Comparison of ENCODE assay signal across 30 cellular contexts in the genomic region with DNA sequence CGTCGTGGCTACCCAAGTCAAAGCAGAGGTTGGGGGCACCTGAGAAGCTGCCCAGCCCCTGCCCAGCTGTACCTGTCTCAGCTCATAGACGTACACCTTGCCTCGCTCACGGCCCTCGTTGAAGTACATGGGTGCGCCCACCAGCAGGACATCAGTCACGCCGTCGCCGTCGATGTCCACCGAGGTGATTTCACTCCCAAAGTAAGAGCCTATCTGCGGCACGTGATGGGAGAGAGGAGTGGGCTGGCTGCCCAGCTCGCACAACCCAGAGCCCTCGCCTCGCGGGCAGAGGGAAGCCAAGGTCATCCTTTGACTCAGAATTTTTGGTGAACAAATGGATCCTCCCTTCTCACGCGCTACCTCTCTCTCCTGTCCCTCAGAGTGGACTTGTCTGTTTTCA. TPM values are rescaled to one million over a fixed set of nuclear protein-coding genes. Genes with fewer than 3 reads are reported as not detected.
DNase-seq lines count a peak whose midpoint lies in the region; FAIRE-seq and TF ChIP-seq lines count a peak whose summit lies in the region.
"Had no signal": no experiment of that assay in that cellular context is flagged by ENCODE, and none has a peak within 500 bp of the region (broad histone marks: within the 10 kb centered on the region; RNA-seq: fewer than 3 reads in every experiment).

No MANE protein-coding gene starts in this region.

- no peak for DNase-seq in activated CD4-positive, alpha-beta T cell treated with anti-CD3 and anti-CD28 coated beads, Interleukin-2, amount 10 ng/mL, durations not matched to agents 7 days and 5 days
- no peak for DNase-seq in activated CD4-positive, alpha-beta T cell treated with anti-CD3 and anti-CD28 coated beads for 48 hours
- DNase-seq in kidney, result peak; percentile 75
- peak; percentile 50 for DNase-seq in testis
- no peak for DNase-seq in progenitor cell of endocrine pancreas (ENCODE audit: low spot score, unreplicated experiment)
- no peak for DNase-seq in activated T-cell treated with anti-CD3 and anti-CD28 coated beads, Interleukin-2, amount 50 U/mL, for 1 hour
- no peak for DNase-seq in NCI-H1092 (lab: John Stamatoyannopoulos, UW)
- DNase-seq: ACHN; BE2C; CD8-positive, alpha-beta memory T cell; DMS 273 treated with DMSO at 0.1 percent for 48 hours; DMS79; EL; GDM1; H9; NCI-H1048; NCI-H1417 treated with DMSO at 0.1 percent for 48 hours; NCI-H1694 treated with DMSO at 0.1 percent for 48 hours; NCI-H2081 treated with DMSO at 0.1 percent for 48 hours; NCI-H2171; NCI-H226; NCI-H510A; NCI-H69; Right ventricle myocardium superior; RPMI8226 had no signal

- H3K9me3 ChIP-seq in kidney (ENCODE audit: control insufficient read depth in 1 of 2, low read length in 2 of 2) (no peaks in the 10 kb centered on the region), testis (no peaks in the 10 kb centered on the region)
- H3K9me3 ChIP-seq: BE2C, SJSA1 had no signal

- no peaks in the 10 kb centered on the region for H3K36me3 ChIP-seq in kidney (ENCODE audit: control insufficient read depth in 1 of 2, insufficient read depth in 2 of 2, low read length in 2 of 2)
- H3K36me3 ChIP-seq in testis (ENCODE audit: low read depth, missing control alignments), result no peaks in the 10 kb centered on the region
- H3K36me3 ChIP-seq: BE2C, SJSA1 had no signal

- H3K4me1 ChIP-seq in kidney (ENCODE audit: control insufficient read depth in 1 of 2, insufficient read depth in 1 of 2, low read depth in 1 of 2, low read length in 2 of 2), result peaks cover 8 to 12% of the 10 kb centered on the region in 2 donors
- H3K4me1 ChIP-seq in testis, result peaks cover 19% of the 10 kb centered on the region
- H3K4me1 ChIP-seq: BE2C had no signal

- peaks cover 16% of the 10 kb centered on the region for H3K27me3 Mint-ChIP-seq in activated CD4-positive, alpha-beta T cell treated with anti-CD3 and anti-CD28 coated beads, Interleukin-2, amount 10 ng/mL, durations not matched to agents 7 days and 5 days
- H3K27me3 Mint-ChIP-seq in progenitor cell of endocrine pancreas, result peaks cover 42% of the 10 kb centered on the region

- peak overlapping the region; percentile 76 for H3K27ac Mint-ChIP-seq in activated CD4-positive, alpha-beta T cell treated with anti-CD3 and anti-CD28 coated beads, Interleukin-2, amount 10 ng/mL, durations not matched to agents 7 days and 5 days
- no peak overlapping the region for H3K27ac Mint-ChIP-seq in progenitor cell of endocrine pancreas
- H3K27ac Mint-ChIP-seq: CD14-positive monocyte; CD8-positive, alpha-beta memory T cell had no signal

- TF ChIP-seq POLR2A in testis (IDR thresholded peaks at IDR 0.05), result no peak

- no peak for TF ChIP-seq CTCF in kidney (IDR thresholded peaks at IDR 0.05; ENCODE audit: borderline replicate concordance, extremely low read depth, insufficient read depth)
- TF ChIP-seq CTCF in testis (IDR thresholded peaks at IDR 0.05), result no peak
- no peak for TF ChIP-seq CTCF in progenitor cell of endocrine pancreas (IDR thresholded peaks at IDR 0.05; ENCODE audit: unreplicated experiment)

- peaks cover 2% of the 10 kb centered on the region for H3K9me3 Mint-ChIP-seq in activated CD4-positive, alpha-beta T cell treated with anti-CD3 and anti-CD28 coated beads, Interleukin-2, amount 10 ng/mL, durations not matched to agents 7 days and 5 days
- no peaks in the 10 kb centered on the region for H3K9me3 Mint-ChIP-seq in progenitor cell of endocrine pancreas (ENCODE audit: low read depth)
- H3K9me3 Mint-ChIP-seq: CD8-positive, alpha-beta memory T cell; H9 had no signal

- H3K4me3 Mint-ChIP-seq in activated CD4-positive, alpha-beta T cell treated with anti-CD3 and anti-CD28 coated beads, Interleukin-2, amount 10 ng/mL, durations not matched to agents 7 days and 5 days, result no peak overlapping the region
- no peak overlapping the region for H3K4me3 Mint-ChIP-seq in progenitor cell of endocrine pancreas (ENCODE audit: low read depth)
- H3K4me3 Mint-ChIP-seq: CD14-positive monocyte; CD8-positive, alpha-beta memory T cell; H9 had no signal

- no peak overlapping the region for H3K27ac ChIP-seq in kidney (ENCODE audit: low read depth in 2 of 2, low read length in 2 of 2)
- no peak overlapping the region for H3K27ac ChIP-seq in testis
- H3K27ac ChIP-seq: 22Rv1, KMS-11, SJSA1 had no signal

- no peak for FAIRE-seq in kidney (lab: Jason Lieb, UNC)
- FAIRE-seq: GM12878 had no signal

- WGBS in testis, 2 donors, result 65 to 85% methylated on average over 21 of the region's 21 CpGs

- H3K4me1 Mint-ChIP-seq in activated CD4-positive, alpha-beta T cell treated with anti-CD3 and anti-CD28 coated beads, Interleukin-2, amount 10 ng/mL, durations not matched to agents 7 days and 5 days, result peaks cover 38% of the 10 kb centered on the region
- H3K4me1 Mint-ChIP-seq in progenitor cell of endocrine pancreas (ENCODE audit: low read depth), result no peaks in the 10 kb centered on the region

- intact Hi-C loops in kidney (cut with DNase I), result no loop called here
- intact Hi-C loops in testis (cut with DNase I; ENCODE audit: low total_unique reads), result no loop called here

- H3K27me3 ChIP-seq in testis, result no peaks in the 10 kb centered on the region
- H3K27me3 ChIP-seq: BE2C, SJSA1 had no signal

- POLR2A ChIA-PET in activated CD4-positive, alpha-beta T cell treated with anti-CD3 and anti-CD28 coated beads, Interleukin-2, amount 10 ng/mL, durations not matched to agents 7 days and 5 days (lab: Charles Lee), result no interaction called here

- CTCF ChIA-PET in activated CD4-positive, alpha-beta T cell treated with anti-CD3 and anti-CD28 coated beads, Interleukin-2, amount 10 ng/mL, durations not matched to agents 7 days and 5 days (lab: Charles Lee), result interaction anchor here (0.6 kb wide), 1 partner anchor 19 kb away, joined by 3 read pairs; no protein-coding TSS in a partner anchor

- no peak overlapping the region for H3K4me3 ChIP-seq in kidney (ENCODE audit: low read length in 2 of 2)
- no peak overlapping the region for H3K4me3 ChIP-seq in testis
- H3K4me3 ChIP-seq: GM12878, SJSA1 had no signal

- H3K36me3 Mint-ChIP-seq in activated CD4-positive, alpha-beta T cell treated with anti-CD3 and anti-CD28 coated beads, Interleukin-2, amount 10 ng/mL, durations not matched to agents 7 days and 5 days (ENCODE audit: low read depth), result peaks cover 3% of the 10 kb centered on the region
- no peaks in the 10 kb centered on the region for H3K36me3 Mint-ChIP-seq in progenitor cell of endocrine pancreas (ENCODE audit: insufficient read depth)
- H3K36me3 Mint-ChIP-seq: CD14-positive monocyte; CD8-positive, alpha-beta memory T cell had no signal

- H3K9ac ChIP-seq in kidney (ENCODE audit: low read length in 2 of 2), result no peak overlapping the region
- H3K9ac ChIP-seq: KMS-11 had no signal

RNA-seq across cellular contexts. Expression of gene FEM1B, which starts 54.7 kb away (rescaled TPM):
- 10 to 100 TPM; 51.7 to 66.3 TPM for total RNA-seq in activated CD4-positive, alpha-beta T cell treated with anti-CD3 and anti-CD28 coated beads, Interleukin-2, amount 10 ng/mL, durations not matched to agents 7 days and 5 days
- total RNA-seq in kidney, result 47.6 TPM
- 9.8 TPM for polyA plus RNA-seq in kidney (ENCODE audit: insufficient read depth, low read depth, low replicate concordance)
- 10 to 100 TPM; 65.8 to 86.3 TPM for total RNA-seq in testis
- polyA plus RNA-seq in testis (ENCODE audit: insufficient read depth, low read depth, low replicate concordance), result 122 TPM
- total RNA-seq in progenitor cell of endocrine pancreas, result 45.9 and 50.5 TPM in 2 replicates

Comparison
In these comparisons a context has a peak if more than half of its experiments do, and no peak if none do; other contexts are left out.
1. DNase-seq: peak in kidney (single experiment) and testis (single experiment); none in activated CD4-positive, alpha-beta T cell treated with anti-CD3 and anti-CD28 coated beads, Interleukin-2, amount 10 ng/mL, durations not matched to agents 7 days and 5 days (single experiment), activated CD4-positive, alpha-beta T cell treated with anti-CD3 and anti-CD28 coated beads for 48 hours (single experiment), progenitor cell of endocrine pancreas (single experiment), activated T-cell treated with anti-CD3 and anti-CD28 coated beads, Interleukin-2, amount 50 U/mL, for 1 hour (single experiment) and NCI-H1092 (single experiment).